Comparison of ENCODE assay signal across 6 cellular contexts in genomic region chr19:48713041-48713863, GRCh38. TPM values are rescaled to one million over a fixed set of nuclear protein-coding genes. Genes with fewer than 3 reads are reported as not detected.
DNase-seq lines count a peak whose midpoint lies in the region; ATAC-seq and TF ChIP-seq lines count a peak whose summit lies in the region.

No MANE protein-coding gene starts in this region.

- in situ Hi-C loops in G401 (cut with HindIII; ENCODE audit: low sequenced_read_pairs), result no loop called here

- TF ChIP-seq CTCF in RWPE1 (conservative IDR thresholded peaks at IDR 0.05; ENCODE audit: low read depth) (no peak), vagina (IDR thresholded peaks at IDR 0.05) (no peak)

- peak overlapping the region; percentile 91 for H3K27ac ChIP-seq in RWPE1
- H3K27ac ChIP-seq in iPS DF 6.9 (ENCODE audit: low read length), result no peak overlapping the region
- peak overlapping the region; percentile 78 for H3K27ac ChIP-seq in vagina

- H3K4me1 ChIP-seq in iPS DF 6.9 (ENCODE audit: control insufficient read depth, insufficient read depth, low read length), result peaks cover 7% of the 10 kb centered on the region
- H3K4me1 ChIP-seq in vagina, result peaks cover 47% of the 10 kb centered on the region

- POLR2A ChIA-PET in RWPE1 (lab: Yijun Ruan, JAX; ENCODE audit: low non-redundant PET), result interaction anchor here (0.5 to 1.5 kb wide), 2 partner anchors 26 to 64 kb away, joined by 3 to 5 read pairs; no protein-coding TSS in a partner anchor

- ATAC-seq in HG03175 (IDR thresholded peaks at IDR 0.05; ENCODE audit: unreplicated experiment), result no peak

- H3K9me3 ChIP-seq in iPS DF 6.9 (ENCODE audit: control insufficient read depth, insufficient read depth, low read length) (no peaks in the 10 kb centered on the region), vagina (no peaks in the 10 kb centered on the region)

- no CpG with 5 or more reads among the region's 25 CpGs for WGBS in iPS DF 6.9 (ENCODE audit: insufficient coverage, insufficient read length)

- H3K36me3 ChIP-seq in iPS DF 6.9 (ENCODE audit: control insufficient read depth, insufficient read depth, low read length) (no peaks in the 10 kb centered on the region), vagina (no peaks in the 10 kb centered on the region)

- H3K4me3 ChIP-seq in iPS DF 6.9 (ENCODE audit: low read length), result peak overlapping the region; percentile 64; the same call in 1 of the 2 replicates
- peak overlapping the region; percentile 62 to 79 for H3K4me3 ChIP-seq in vagina

- H3K27me3 ChIP-seq in iPS DF 6.9 (ENCODE audit: control insufficient read depth, insufficient read depth, low read length), result no peaks in the 10 kb centered on the region
- H3K27me3 ChIP-seq in vagina, result no peaks in the 10 kb centered on the region

- intact Hi-C loops in vagina (cut with DNase I), result no loop called here

- CTCF ChIA-PET in RWPE1 (lab: Yijun Ruan, JAX), result interaction anchor here (1.1 kb wide), 2 partner anchors 26 to 130 kb away, joined by 3 read pairs; no protein-coding TSS in a partner anchor

- TF ChIP-seq POLR2A in vagina (IDR thresholded peaks at IDR 0.05), result no peak

- DNase-seq in G401 (ENCODE audit: low spot score), result peak; percentile 43
- DNase-seq in RWPE1 (ENCODE audit: low spot score), result no peak
- DNase-seq in iPS DF 6.9 (ENCODE audit: low read depth, low spot score), result no peak
- DNase-seq in vagina (ENCODE audit: extremely low spot score in 2 of 2), result no peak
- DNase-seq in AG08395 (ENCODE audit: low spot score), result no peak

RNA-seq across cellular contexts. Expression of gene MAMSTR, which starts 6.3 kb away (rescaled TPM):
- 0.37 and 1.5 TPM in 2 replicates for total RNA-seq in G401 (2014; rRNA removed; shearing (Covaris generic))
- total RNA-seq in vagina, result 3.4 TPM

RNA-seq across cellular contexts. Expression of gene FUT2, which starts 17.5 kb away (rescaled TPM):
- not detected in 2 replicates for total RNA-seq in G401 (2014; rRNA removed; shearing (Covaris generic))
- total RNA-seq in vagina, result 6.1 TPM

RNA-seq across cellular contexts. Expression of gene RASIP1, which starts 27.2 kb away (rescaled TPM):
- total RNA-seq in G401 (2014; rRNA removed; shearing (Covaris generic)), result 2.8 and 27.4 TPM in 2 replicates
- total RNA-seq in vagina, result 31.2 TPM

RNA-seq across cellular contexts. Expression of gene IZUMO1, which starts 33.5 kb away (rescaled TPM):
- not detected in 2 replicates for total RNA-seq in G401 (2014; rRNA removed; shearing (Covaris generic))
- total RNA-seq in vagina, result 2.2 TPM

RNA-seq across cellular contexts. Expression of gene FUT1, which starts 39.2 kb away (rescaled TPM):
- not detected in 2 replicates for total RNA-seq in G401 (2014; rRNA removed; shearing (Covaris generic))
- total RNA-seq in vagina, result 6.4 TPM
